28 cellular contexts compared by ENCODE assay signal in genomic region chr19:33233056-33233873, GRCh38. TPM values are rescaled to one million over a fixed set of nuclear protein-coding genes. Genes with fewer than 3 reads are reported as not detected.
"Had no signal": no experiment of that assay in that cellular context is flagged by ENCODE, and none has a peak within 500 bp of the region (broad histone marks: within the 10 kb centered on the region; RNA-seq: fewer than 3 reads in every experiment).

No MANE protein-coding gene starts in this region.

- H3K27me3 ChIP-seq: SJCRH30 had no signal

- H3K36me3 ChIP-seq: breast epithelium, SJCRH30, WERI-Rb-1 had no signal

- DNase-seq: activated CD4-positive, alpha-beta T cell treated with anti-CD3 and anti-CD28 coated beads for 4 hours; activated CD8-positive, alpha-beta memory T cell treated with anti-CD3 and anti-CD28 coated beads, Interleukin-2, amount 50 U/mL, for 4 hours; activated CD8-positive, alpha-beta T cell treated with anti-CD3 and anti-CD28 coated beads for 36 hours; activated effector memory CD4-positive, alpha-beta T cell treated with Interleukin-2 at 50 U/mL for 16 hours; activated naive CD4-positive, alpha-beta T cell; activated T-cell treated with anti-CD3 and anti-CD28 coated beads, Interleukin-2, amount 50 U/mL, for 72 hours; central memory CD4-positive, alpha-beta T cell; Karpas-422; MM.1S; NCI-H1105; NCI-H1436; NCI-H1694 treated with DMSO at 0.1 percent for 48 hours; NCI-H2029 treated with DMSO at 0.1 percent for 48 hours; NCI-H510A treated with DMSO at 0.1 percent for 48 hours; NCI-H69; NK-92 treated with Interleukin-12 subunit alpha and Interleukin-12 subunit beta, amount 100 ng/mL, for 24 hours; OCI-M1; Right ventricle myocardium superior; RPMI8226; SJCRH30; SK-N-SH; T-helper 1 cell; WERI-Rb-1 had no signal

- H3K4me1 ChIP-seq: breast epithelium, SJCRH30 had no signal

- H3K9ac ChIP-seq: SK-N-SH had no signal

- ATAC-seq: activated CD4-positive, CD25-positive, alpha-beta regulatory T cell treated with anti-CD3 and anti-CD28 coated beads, Interleukin-2, amount 50 U/mL, for 24 hours; activated CD8-positive, alpha-beta T cell treated with anti-CD3 and anti-CD28 coated beads for 36 hours; activated T-cell treated with anti-CD3 and anti-CD28 coated beads, Interleukin-2, amount 50 U/mL, for 72 hours; Panc1 had no signal

- H3K4me3 ChIP-seq: breast epithelium, SJCRH30 had no signal

- H3K27ac ChIP-seq: breast epithelium, SJCRH30, WERI-Rb-1 had no signal

- H3K4me2 ChIP-seq: SK-N-SH had no signal

RNA-seq across cellular contexts. Expression of gene SLC7A10, which starts 7.6 kb away (rescaled TPM):
- total RNA-seq: activated CD8-positive, alpha-beta T cell treated with anti-CD3 and anti-CD28 coated beads for 36 hours; activated T-cell treated with anti-CD3 and anti-CD28 coated beads, Interleukin-2, amount 50 U/mL, for 72 hours; SJCRH30; T-helper 2 cell treated with Interferon-gamma antibody and Interleukin-4, amounts not matched to agents 100 ng/mL and 5 ng/mL, for 36 hours had no signal
- polyA plus RNA-seq: aorta had no signal
